Comparison of ENCODE assay signal across 26 cellular contexts in genomic region chr15:92117301-92117731, GRCh38.
DNase-seq lines count a peak whose midpoint lies in the region; ATAC-seq, FAIRE-seq and TF ChIP-seq lines count a peak whose summit lies in the region.
"Had no signal": no experiment of that assay in that cellular context is flagged by ENCODE, and none has a peak within 500 bp of the region (broad histone marks: within the 10 kb centered on the region; RNA-seq: fewer than 3 reads in every experiment).

No MANE protein-coding gene starts in this region.

- DNase-seq in AG08395 (ENCODE audit: low spot score) (peak; percentile 10), GM23338 (ENCODE audit: low spot score) (no peak), H1 (ENCODE audit: low read depth in 1 of 2, low spot score in 2 of 2) (no peak), medulla oblongata (ENCODE audit: extremely low spot score) (peak; percentile 30), NCI-H446 (lab: John Stamatoyannopoulos, UW) (no peak), AML-193 (lab: John Stamatoyannopoulos, UW) (no peak), NCI-H510A (lab: John Stamatoyannopoulos, UW) (no peak)
- DNase-seq: ACHN; activated CD4-positive, alpha-beta T cell treated with anti-CD3 and anti-CD28 coated beads for 48 hours; activated naive CD8-positive, alpha-beta T cell treated with anti-CD3 and anti-CD28 coated beads, Interleukin-2, amount 50 U/mL, for 24 hours; CD4-positive, alpha-beta memory T cell; effector memory CD4-positive, alpha-beta T cell; kidney; NCI-H1048; NCI-H2029; NCI-H446 treated with DMSO at 0.1 percent for 48 hours; spleen; SW 1271 had no signal

- H3K18ac ChIP-seq in H1 (ENCODE audit: extremely low read depth, low read length) = no peak overlapping the region

- H2AFZ ChIP-seq in GM23338 (no peak overlapping the region), H1 (ENCODE audit: low read length) (no peak overlapping the region)
- H2AFZ ChIP-seq: hepatocyte had no signal

- peak overlapping the region; percentile 5 for H3K4me2 ChIP-seq in GM23338
- H3K4me2 ChIP-seq in H1 (ENCODE audit: insufficient read depth in 1 of 2, low read depth in 2 of 2, low read length in 2 of 2) = peak overlapping the region in 1 of 2 experiments; percentile 19; a peak in 1 of 4 replicates
- H3K4me2 ChIP-seq: hepatocyte, KMS-11 had no signal

- H3K27me3 ChIP-seq in GM23338 (ENCODE audit: insufficient read depth) (no peaks in the 10 kb centered on the region), H1 (replicated peaks in 1 of 4; ENCODE audit: control insufficient read depth in 3 of 4, extremely low read depth in 1 of 4, insufficient read depth in 3 of 4, low read length in 3 of 4) (no peaks in the 10 kb centered on the region)
- H3K27me3 ChIP-seq: hepatocyte, spleen had no signal

- H2BK20ac ChIP-seq in H1 (ENCODE audit: low read length) = no peak overlapping the region; the same call in 1 of the 2 replicates

- peak overlapping the region; percentile 72 for H3K27ac Mint-ChIP-seq in GM23338
- H3K27ac Mint-ChIP-seq: activated naive CD8-positive, alpha-beta T cell treated with anti-CD3 and anti-CD28 coated beads, Interleukin-2, amount 50 U/mL, for 24 hours; mesothelial cell of epicardium; natural killer cell treated with Interleukin-12 subunit alpha and Interleukin-12 subunit beta and Interleukin-15 and Interleukin-18, amount 100 ng/mL, for 72 hours; progenitor cell of endocrine pancreas had no signal

- H3K79me2 ChIP-seq in GM23338 (replicated peaks; ENCODE audit: insufficient read depth) = no peaks in the 10 kb centered on the region
- no peaks in the 10 kb centered on the region for H3K79me2 ChIP-seq in H1 (ENCODE audit: control insufficient read depth in 1 of 2, insufficient read depth in 2 of 2, low read length in 2 of 2)
- H3K79me2 ChIP-seq: hepatocyte had no signal

- H3K4ac ChIP-seq in H1 (replicated peaks; ENCODE audit: insufficient read length, low read depth, low read length) = no peak overlapping the region

- peak overlapping the region; percentile 32; the same call in 1 of the 2 replicates for H2BK5ac ChIP-seq in H1 (ENCODE audit: low read depth, low read length)

- no peak overlapping the region for H3K23ac ChIP-seq in H1 (ENCODE audit: insufficient read length)

- H3K27me3 Mint-ChIP-seq in GM23338 (ENCODE audit: insufficient read depth, low read depth, poor library complexity) = peaks cover 13% of the 10 kb centered on the region
- H3K27me3 Mint-ChIP-seq: activated naive CD8-positive, alpha-beta T cell treated with anti-CD3 and anti-CD28 coated beads, Interleukin-2, amount 50 U/mL, for 24 hours; CD4-positive, alpha-beta memory T cell; natural killer cell treated with Interleukin-12 subunit alpha and Interleukin-12 subunit beta and Interleukin-15 and Interleukin-18, amount 100 ng/mL, for 72 hours; progenitor cell of endocrine pancreas had no signal

- peaks cover 69% of the 10 kb centered on the region for H3K4me1 Mint-ChIP-seq in GM23338

- H2BK12ac ChIP-seq in H1 (ENCODE audit: low read depth, low read length) = peak overlapping the region; percentile 12; the same call in 1 of the 2 replicates

- H3K9me3 Mint-ChIP-seq in GM23338 = peaks cover 11% of the 10 kb centered on the region

- peak overlapping the region; percentile 83 for H4K91ac ChIP-seq in H1 (replicated peaks; ENCODE audit: insufficient read length, low read length)

- H4K8ac ChIP-seq in H1 (ENCODE audit: extremely low read depth, insufficient read depth, low read length) = no peak overlapping the region

- no peak for ATAC-seq in GM23338
- ATAC-seq in HG02981 (IDR thresholded peaks at IDR 0.05; ENCODE audit: unreplicated experiment) = no peak
- ATAC-seq: activated naive CD8-positive, alpha-beta T cell treated with anti-CD3 and anti-CD28 coated beads, Interleukin-2, amount 50 U/mL, for 24 hours; natural killer cell treated with Interleukin-12 subunit alpha and Interleukin-12 subunit beta and Interleukin-15 and Interleukin-18, amount 100 ng/mL, for 72 hours had no signal

- H3K9ac ChIP-seq in H1 (replicated peaks in 1 of 4; ENCODE audit: extremely low read depth in 1 of 4, low read depth in 3 of 4, low read length in 3 of 4) = no peak overlapping the region
- H3K9ac ChIP-seq: KMS-11 had no signal

- peaks cover 18% of the 10 kb centered on the region for H3K36me3 Mint-ChIP-seq in GM23338 (ENCODE audit: low read depth)

- no peak overlapping the region for H2BK15ac ChIP-seq in H1 (ENCODE audit: low read length)

- no peak overlapping the region for H2AK5ac ChIP-seq in H1 (ENCODE audit: low read depth, low read length)

- H3K4me3 ChIP-seq in GM23338 = no peak overlapping the region
- H3K4me3 ChIP-seq in H1 (ENCODE audit: extremely low read depth in 1 of 4, insufficient read depth in 2 of 4, low read depth in 3 of 4, low read length in 4 of 4) = no peak overlapping the region
- H3K4me3 ChIP-seq: hepatocyte, spleen had no signal

- H3K14ac ChIP-seq in H1 (ENCODE audit: insufficient read length) = no peak overlapping the region

- TF ChIP-seq CTCF in GM23338 (conservative IDR thresholded peaks at IDR 0.05; ENCODE audit: low read depth in 2 of 2) (no peak), H1 (IDR thresholded peaks at IDR 0.05; ENCODE audit: control extremely low read depth in 1 of 3, insufficient read depth in 1 of 3, low read depth in 1 of 3, low read length in 3 of 3) (no peak)

- TF ChIP-seq RAD21 in H1 (IDR thresholded peaks at IDR 0.05 in 1 of 2, conservative IDR thresholded peaks at IDR 0.05 in 1 of 2; ENCODE audit: low read depth in 2 of 2, low read length in 2 of 2) = no peak

- H3K36me3 ChIP-seq in GM23338 (ENCODE audit: insufficient read depth) (no peaks in the 10 kb centered on the region), H1 (ENCODE audit: control insufficient read depth in 2 of 4, insufficient read depth in 4 of 4, low read length in 3 of 4) (peaks cover 0 to 13% (median 0%) of the 10 kb centered on the region in 4 experiments; a peak in 2 of 8 replicates)

- peaks cover 5 to 8% of the 10 kb centered on the region in 2 experiments for H3K9me3 ChIP-seq in H1 (ENCODE audit: insufficient read depth in 2 of 2, low read depth in 1 of 2, low read length in 1 of 2)
- H3K9me3 ChIP-seq: spleen had no signal

- no peak overlapping the region for H3K56ac ChIP-seq in H1 (replicated peaks; ENCODE audit: insufficient read length, low read depth, low read length)

- POLR2A ChIA-PET in H1 (lab: Charles Lee; ENCODE audit: partially characterized antibody) = no interaction called here

- H3K27ac ChIP-seq in GM23338 (ENCODE audit: low read depth) = peak overlapping the region; percentile 65; the same call in 1 of the 2 replicates
- no peak overlapping the region for H3K27ac ChIP-seq in H1 (ENCODE audit: low read depth, low read length)
- H3K27ac ChIP-seq: hepatocyte, KMS-11, spleen had no signal

- CTCF ChIA-PET in H1 (lab: Charles Lee; ENCODE audit: partially characterized antibody) = no interaction called here

- no peak for TF ChIP-seq EP300 in H1 (IDR thresholded peaks at IDR 0.05; ENCODE audit: borderline replicate concordance in 1 of 2, low read depth in 2 of 2, low read length in 2 of 2)

- peak; percentile 28 for FAIRE-seq in H1 (lab: Jason Lieb, UNC)
- FAIRE-seq: kidney, TTC549, urothelium cell line had no signal

- H3F3A ChIP-seq in GM23338 (replicated peaks; ENCODE audit: low read depth) = no peaks in the 10 kb centered on the region

- H3K23me2 ChIP-seq in H1 (ENCODE audit: low read depth, low read length) = no peaks in the 10 kb centered on the region

- 79% methylated on average over 11 of the region's 11 CpGs; no CpG with 5 or more reads in 1 of the 2 experiments for WGBS in H1 (ENCODE audit: extremely low coverage in 1 of 2, insufficient coverage in 1 of 2, insufficient read length in 1 of 2, insufficient replicate concordance in 2 of 2, low coverage in 1 of 2, low lambda C conversion rate in 2 of 2, missing lambda C conversion rate in 1 of 2), 2 experiments

- H3K9me2 ChIP-seq in GM23338 (ENCODE audit: insufficient read depth) = peaks cover 8% of the 10 kb centered on the region; the same call in 1 of the 2 replicates

- peak overlapping the region; percentile 9 for H2BK120ac ChIP-seq in H1 (replicated peaks; ENCODE audit: low read depth, low read length)

- H3K4me1 ChIP-seq in GM23338 (ENCODE audit: insufficient read depth) = peaks cover 31% of the 10 kb centered on the region
- H3K4me1 ChIP-seq in H1 (replicated peaks in 1 of 4; ENCODE audit: control insufficient read depth in 3 of 4, insufficient read depth in 4 of 4, low read length in 3 of 4) = peaks cover 18 to 39% (median 30%) of the 10 kb centered on the region in 4 experiments

- no peak overlapping the region for H3K4me3 Mint-ChIP-seq in GM23338
- H3K4me3 Mint-ChIP-seq: activated naive CD8-positive, alpha-beta T cell treated with anti-CD3 and anti-CD28 coated beads, Interleukin-2, amount 50 U/mL, for 24 hours; CD4-positive, alpha-beta memory T cell; mesothelial cell of epicardium; natural killer cell treated with Interleukin-12 subunit alpha and Interleukin-12 subunit beta and Interleukin-15 and Interleukin-18, amount 100 ng/mL, for 72 hours had no signal

- TF ChIP-seq POLR2A in H1 (IDR thresholded peaks at IDR 0.05; ENCODE audit: control extremely low read depth in 1 of 2, low read depth in 2 of 2, low read length in 2 of 2) = no peak

- no peak overlapping the region for H4K5ac ChIP-seq in H1 (ENCODE audit: insufficient read length, low read depth, low read length)

- no peaks in the 10 kb centered on the region for H4K20me1 ChIP-seq in GM23338 (replicated peaks; ENCODE audit: insufficient read depth)
- no peaks in the 10 kb centered on the region for H4K20me1 ChIP-seq in H1 (replicated peaks in 1 of 2; ENCODE audit: control insufficient read depth in 1 of 2, insufficient read depth in 2 of 2, low read length in 2 of 2)

- no peaks in the 10 kb centered on the region for H3K79me1 ChIP-seq in H1 (ENCODE audit: low read depth, low read length)

TF ChIP-seq in H1, 55 proteins besides CTCF, POLR2A, EP300 and RAD21 (continues in another document):
- TF ChIP-seq TAF7 (optimal IDR thresholded peaks at IDR 0.05; ENCODE audit: borderline replicate concordance, low read depth, low read length) (no peak), RXRA (IDR thresholded peaks at IDR 0.05; ENCODE audit: insufficient read depth, low read depth, low read length) (no peak), SIX5 (IDR thresholded peaks at IDR 0.05; ENCODE audit: low read depth, low read length) (no peak), BRCA1 (IDR thresholded peaks at IDR 0.05; ENCODE audit: low read depth, low read length) (no peak), ASH2L (IDR thresholded peaks at IDR 0.05; ENCODE audit: low read length) (no peak), CEBPB (IDR thresholded peaks at IDR 0.05; ENCODE audit: low read depth, low read length) (no peak), FOSL1 (IDR thresholded peaks at IDR 0.05; ENCODE audit: insufficient read depth, low read depth, low read length) (no peak), BACH1 (IDR thresholded peaks at IDR 0.05; ENCODE audit: low read length) (no peak), JUN (IDR thresholded peaks at IDR 0.05; ENCODE audit: low read depth, low read length) (no peak), MAX (IDR thresholded peaks at IDR 0.05) (no peak), CBX8 (IDR thresholded peaks at IDR 0.05; ENCODE audit: borderline replicate concordance, low read depth, low read length) (no peak)

Comparison
In these comparisons a context has a peak if more than half of its experiments do, and no peak if none do; other contexts are left out.
1. DNase-seq: peak in AG08395 (single experiment) and medulla oblongata (single experiment); none in GM23338 (single experiment), H1 (0 of 2), NCI-H446 (0 of 2), AML-193 (0 of 2) and NCI-H510A (single experiment).